10 cellular contexts compared by ENCODE assay signal in the genomic region with DNA sequence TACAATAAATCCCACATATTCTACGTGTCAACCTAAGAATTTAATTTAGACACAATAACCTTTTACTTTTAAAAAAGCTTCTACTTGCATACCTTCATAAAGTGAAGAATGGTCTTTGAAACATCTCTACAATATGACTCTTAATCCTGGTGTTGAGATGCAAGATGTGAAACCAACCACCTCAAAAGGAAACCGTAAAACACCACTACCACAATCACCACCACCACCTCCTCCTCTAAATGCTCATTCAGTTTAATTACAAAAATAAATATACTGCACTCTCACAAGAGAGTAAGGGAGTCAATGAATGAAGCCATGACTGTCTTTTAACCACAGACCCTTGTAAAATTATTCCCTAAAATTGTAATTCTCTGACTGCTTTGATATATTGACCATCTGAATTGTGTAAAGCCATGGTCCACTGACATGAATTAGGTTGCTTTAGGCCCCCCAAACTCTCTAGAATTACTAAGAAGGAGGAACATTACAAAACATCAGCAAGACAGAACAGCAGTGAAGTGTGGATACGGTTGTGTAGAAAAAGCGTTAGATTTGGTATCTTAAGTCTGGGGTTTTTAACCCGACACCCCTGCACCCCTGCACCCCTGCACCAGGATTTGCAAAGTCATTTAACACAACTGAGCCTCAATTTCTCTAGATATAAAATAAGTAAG.
DNase-seq lines count a peak whose midpoint lies in the region; ATAC-seq and TF ChIP-seq lines count a peak whose summit lies in the region.
"Had no signal": no experiment of that assay in that cellular context is flagged by ENCODE, and none has a peak within 500 bp of the region (broad histone marks: within the 10 kb centered on the region; RNA-seq: fewer than 3 reads in every experiment).

No MANE protein-coding gene starts in this region.

- peaks cover 51% of the 10 kb centered on the region for H3K4me1 Mint-ChIP-seq in activated naive CD8-positive, alpha-beta T cell treated with anti-CD3 and anti-CD28 coated beads, Interleukin-2, amount 50 U/mL, for 24 hours

- ATAC-seq in GM18858 (IDR thresholded peaks at IDR 0.05; ENCODE audit: unreplicated experiment), result peak; percentile 79
- peak; percentile 62 for ATAC-seq in GM21360 (IDR thresholded peaks at IDR 0.05; ENCODE audit: unreplicated experiment)
- peak; percentile 73 for ATAC-seq in HG03066 (IDR thresholded peaks at IDR 0.05; ENCODE audit: low read depth, unreplicated experiment)
- ATAC-seq in activated naive CD8-positive, alpha-beta T cell treated with anti-CD3 and anti-CD28 coated beads, Interleukin-2, amount 50 U/mL, for 24 hours, result peak; percentile 96

- H3K9me3 Mint-ChIP-seq in activated naive CD8-positive, alpha-beta T cell treated with anti-CD3 and anti-CD28 coated beads, Interleukin-2, amount 50 U/mL, for 24 hours, result peaks cover 16% of the 10 kb centered on the region

- H3K27me3 Mint-ChIP-seq in activated naive CD8-positive, alpha-beta T cell treated with anti-CD3 and anti-CD28 coated beads, Interleukin-2, amount 50 U/mL, for 24 hours, result no peaks in the 10 kb centered on the region

- H3K36me3 ChIP-seq in brain microvascular endothelial cell (replicated peaks), result no peaks in the 10 kb centered on the region

- in situ Hi-C loops in brain microvascular endothelial cell (cut with HindIII; ENCODE audit: low pct_ligation_motif_present, low sequenced_read_pairs), result no loop called here

- DNase-seq in activated naive CD8-positive, alpha-beta T cell treated with anti-CD3 and anti-CD28 coated beads, Interleukin-2, amount 50 U/mL, for 24 hours, result no peak
- DNase-seq in brain microvascular endothelial cell (no peak), A172 (ENCODE audit: low spot score) (no peak), dermis blood vessel endothelial cell (no peak)
- DNase-seq: amygdala, NCI-H1694 treated with DMSO at 0.1 percent for 48 hours, PC-9 had no signal

- peaks cover 74% of the 10 kb centered on the region for H3K36me3 Mint-ChIP-seq in activated naive CD8-positive, alpha-beta T cell treated with anti-CD3 and anti-CD28 coated beads, Interleukin-2, amount 50 U/mL, for 24 hours (ENCODE audit: low read depth)

- peak overlapping the region; percentile 66 for H3K27ac Mint-ChIP-seq in activated naive CD8-positive, alpha-beta T cell treated with anti-CD3 and anti-CD28 coated beads, Interleukin-2, amount 50 U/mL, for 24 hours

- TF ChIP-seq CTCF in brain microvascular endothelial cell (IDR thresholded peaks at IDR 0.05; ENCODE audit: low read depth, low read length, missing control alignments), result no peak

- H3K27ac ChIP-seq in brain microvascular endothelial cell, result no peak overlapping the region
- H3K27ac ChIP-seq: PC-9 had no signal

- H3K27me3 ChIP-seq in brain microvascular endothelial cell (replicated peaks), result no peaks in the 10 kb centered on the region

- no peak overlapping the region for H3K4me3 Mint-ChIP-seq in activated naive CD8-positive, alpha-beta T cell treated with anti-CD3 and anti-CD28 coated beads, Interleukin-2, amount 50 U/mL, for 24 hours

- no peak overlapping the region for H3K4me3 ChIP-seq in brain microvascular endothelial cell (ENCODE audit: low read depth, low read length)
- H3K4me3 ChIP-seq: PC-9 had no signal
